In the genomic region with DNA sequence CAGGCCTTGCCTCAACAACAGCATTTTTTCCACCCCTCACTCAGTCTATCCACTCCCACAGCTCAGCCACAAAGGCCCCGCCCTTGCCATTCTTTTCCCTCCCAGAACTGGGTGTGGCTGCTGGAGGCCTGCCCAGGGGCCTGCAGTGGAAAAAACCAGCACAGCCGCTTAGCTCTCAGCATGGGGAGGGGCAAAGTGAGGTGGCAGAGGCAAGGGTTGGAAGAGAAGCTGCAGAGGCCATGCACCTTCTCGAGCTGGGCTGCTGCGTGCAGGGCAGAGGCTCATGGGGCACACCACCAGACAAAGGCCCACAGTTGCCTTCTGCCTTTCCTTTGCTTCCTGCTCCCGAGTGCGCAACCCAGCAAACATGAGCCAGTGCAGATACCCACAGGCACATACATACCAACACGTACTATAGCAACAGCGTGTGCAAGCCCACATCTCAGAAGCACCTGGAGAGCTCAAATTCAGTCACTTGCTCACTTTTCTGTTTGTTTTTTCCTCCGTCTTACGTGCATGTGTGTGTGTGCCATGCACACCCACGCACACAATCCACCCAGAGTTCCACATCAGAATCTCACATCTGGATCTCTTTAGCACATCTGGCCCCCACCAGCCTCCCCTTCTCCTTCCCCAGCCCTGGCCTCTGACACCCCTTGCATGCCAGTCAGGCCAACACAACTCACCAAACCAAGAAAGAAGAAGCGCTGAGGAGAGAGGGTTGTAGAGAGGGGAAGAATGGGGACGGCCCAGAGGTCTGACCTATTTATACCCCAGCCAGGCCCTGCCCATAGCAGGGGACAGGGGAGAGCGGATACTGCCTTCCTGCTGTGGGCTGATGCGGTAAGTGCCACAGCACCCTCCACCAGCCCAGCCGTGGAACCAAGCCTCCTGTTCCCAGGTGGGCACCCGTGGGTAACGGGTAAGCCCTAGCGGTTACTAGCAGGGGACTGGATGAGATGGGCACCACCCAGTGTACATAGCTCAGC, we compare ENCODE assay signal across 1 cellular context.
A peak's percentile ranks its signal among the peaks of the same experiment; 100 is the strongest.
TF ChIP-seq lines count a peak whose summit lies in the region.

A gene (minus strand): TSS at position 740 of the 989 bp plus-strand sequence. CDS start 1,012 bp downstream, outside the sequence.

TF ChIP-seq in Ishikawa, 13 proteins besides CTCF, POLR2A, EP300 and RAD21 (continued from another document):
- TF ChIP-seq, protein P1, sequence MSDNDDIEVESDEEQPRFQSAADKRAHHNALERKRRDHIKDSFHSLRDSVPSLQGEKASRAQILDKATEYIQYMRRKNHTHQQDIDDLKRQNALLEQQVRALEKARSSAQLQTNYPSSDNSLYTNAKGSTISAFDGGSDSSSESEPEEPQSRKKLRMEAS (IDR thresholded peaks at IDR 0.05) = peak; percentile 76
- peak; percentile 81 for TF ChIP-seq NFIC (IDR thresholded peaks at IDR 0.05)
- TF ChIP-seq EGR1 (IDR thresholded peaks at IDR 0.05) = 0 out of 2 replicates have a peak, but pooled peaks have one; percentile 44
- TF ChIP-seq YY1 (IDR thresholded peaks at IDR 0.05; ENCODE audit: low read depth) = peak; percentile 18; the same call in 1 of the 2 replicates
- TF ChIP-seq, protein P2, sequence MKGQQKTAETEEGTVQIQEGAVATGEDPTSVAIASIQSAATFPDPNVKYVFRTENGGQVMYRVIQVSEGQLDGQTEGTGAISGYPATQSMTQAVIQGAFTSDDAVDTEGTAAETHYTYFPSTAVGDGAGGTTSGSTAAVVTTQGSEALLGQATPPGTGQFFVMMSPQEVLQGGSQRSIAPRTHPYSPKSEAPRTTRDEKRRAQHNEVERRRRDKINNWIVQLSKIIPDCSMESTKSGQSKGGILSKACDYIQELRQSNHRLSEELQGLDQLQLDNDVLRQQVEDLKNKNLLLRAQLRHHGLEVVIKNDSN (IDR thresholded peaks at IDR 0.05) = no peak
